18 cellular contexts compared by ENCODE assay signal in the genomic region with DNA sequence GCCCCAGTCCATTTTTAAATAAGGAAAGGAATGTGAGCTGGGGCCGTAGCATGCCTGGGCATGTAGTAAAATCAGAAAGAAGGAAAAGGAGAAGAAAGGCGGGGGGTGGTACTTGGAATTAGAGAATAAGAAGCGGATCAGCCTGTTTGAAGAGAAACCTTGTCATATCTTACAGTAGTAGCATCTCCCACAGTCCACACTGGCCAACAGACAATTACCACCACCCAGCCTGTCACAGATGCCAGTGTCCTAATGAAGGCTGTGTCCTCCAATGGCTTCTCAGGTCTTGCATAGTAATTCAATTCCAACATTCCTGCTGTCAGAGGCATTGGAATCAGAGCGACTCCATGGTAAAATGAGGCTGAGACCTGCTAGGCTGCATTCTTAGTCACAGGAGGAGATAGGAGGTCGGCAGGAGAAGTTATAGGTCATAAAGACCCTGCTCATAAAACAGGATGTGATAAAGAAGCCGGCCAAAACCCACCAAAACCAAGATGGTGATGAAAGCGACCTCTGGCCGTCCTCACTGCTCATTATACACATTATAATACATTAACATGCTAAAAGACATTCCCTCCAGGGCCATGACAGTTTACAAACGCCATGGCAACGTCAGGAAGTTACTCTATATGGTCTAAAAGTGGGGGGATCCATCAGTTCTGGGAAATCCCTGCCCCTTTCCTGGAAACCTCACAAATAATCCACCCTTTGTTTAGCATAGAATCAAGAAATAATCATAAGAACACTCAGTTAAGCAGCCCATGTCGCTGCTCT. TPM values are rescaled to one million over a fixed set of nuclear protein-coding genes. Genes with fewer than 3 reads are reported as not detected.
A peak's percentile ranks its signal among the peaks of the same experiment; 100 is the strongest.
DNase-seq lines count a peak whose midpoint lies in the region; ATAC-seq and TF ChIP-seq lines count a peak whose summit lies in the region.
"Had no signal": no experiment of that assay in that cellular context is flagged by ENCODE, and none has a peak within 500 bp of the region (broad histone marks: within the 10 kb centered on the region; RNA-seq: fewer than 3 reads in every experiment).

No MANE protein-coding gene starts in this region.

- H3K4ac ChIP-seq in trophoblast cell (ENCODE audit: low read depth, low read length), result no peak overlapping the region

- peak overlapping the region; percentile 59 for H3K27ac Mint-ChIP-seq in WTC11

- H2BK120ac ChIP-seq in trophoblast cell (ENCODE audit: insufficient read depth, low read length, poor library complexity), result peak overlapping the region; percentile 59

- peak overlapping the region; percentile 22 for H2BK5ac ChIP-seq in trophoblast cell (ENCODE audit: low read depth, low read length, poor library complexity)

- H3K79me2 ChIP-seq in trophoblast cell (ENCODE audit: control insufficient read depth, insufficient read depth, low read length, poor library complexity), result no peaks in the 10 kb centered on the region

- peak overlapping the region; percentile 11 for H4K8ac ChIP-seq in trophoblast cell (ENCODE audit: low read depth, low read length)

- no peaks in the 10 kb centered on the region for H3K36me3 Mint-ChIP-seq in WTC11

- H2AFZ ChIP-seq in trophoblast cell (ENCODE audit: insufficient read depth, low read length, poor library complexity), result peak overlapping the region; percentile 92

- no peak overlapping the region for H2BK12ac ChIP-seq in trophoblast cell (ENCODE audit: low read length)

- TF ChIP-seq CTCF in WTC11 (IDR thresholded peaks at IDR 0.05), result no peak
- TF ChIP-seq CTCF in ovary (IDR thresholded peaks at IDR 0.05), result no peak
- no peak for TF ChIP-seq CTCF in tibial artery (IDR thresholded peaks at IDR 0.05)

- no peak overlapping the region for H3K4me3 Mint-ChIP-seq in WTC11
- H3K4me3 Mint-ChIP-seq: central memory CD8-positive, alpha-beta T cell had no signal

- H3K4me1 ChIP-seq in HUES6 (ENCODE audit: control insufficient read depth, insufficient read depth, low read length), result peaks cover 12% of the 10 kb centered on the region
- H3K4me1 ChIP-seq in iPS-20b (ENCODE audit: insufficient read depth, low read length), result peaks cover 18% of the 10 kb centered on the region; the same call in 1 of the 2 replicates
- H3K4me1 ChIP-seq in trophoblast cell (ENCODE audit: control insufficient read depth in 1 of 2, insufficient read depth in 2 of 2, low read length in 2 of 2), result peaks cover 6 to 7% of the 10 kb centered on the region in 2 experiments
- H3K4me1 ChIP-seq in ovary (ENCODE audit: insufficient read depth), result no peaks in the 10 kb centered on the region
- H3K4me1 ChIP-seq in tibial artery, result peaks cover 0 to 6% (median 0%) of the 10 kb centered on the region in 4 donors
- H3K4me1 ChIP-seq: upper lobe of right lung had no signal

- intact Hi-C loops in ovary (cut with DNase I), result no loop called here
- intact Hi-C loops in tibial artery (cut with DNase I; ENCODE audit: low total_unique reads), result no loop called here

- no peak overlapping the region for H3K4me3 ChIP-seq in HUES6 (ENCODE audit: low read depth, low read length)
- no peak overlapping the region for H3K4me3 ChIP-seq in iPS-20b (ENCODE audit: low read length)
- H3K4me3 ChIP-seq in trophoblast cell (ENCODE audit: low read depth, low read length), result no peak overlapping the region
- H3K4me3 ChIP-seq in ovary, result no peak overlapping the region
- H3K4me3 ChIP-seq in tibial artery, result no peak overlapping the region
- H3K4me3 ChIP-seq: upper lobe of right lung had no signal

- H3K9ac ChIP-seq in HUES6 (ENCODE audit: low read length), result peak overlapping the region; percentile 6
- peak overlapping the region; percentile 68; the same call in 1 of the 2 replicates for H3K9ac ChIP-seq in iPS-20b (ENCODE audit: low read depth, low read length)
- no peak overlapping the region for H3K9ac ChIP-seq in trophoblast cell (ENCODE audit: low read length)

- H3K9me3 Mint-ChIP-seq in WTC11, result no peaks in the 10 kb centered on the region
- H3K9me3 Mint-ChIP-seq: central memory CD8-positive, alpha-beta T cell had no signal

- H3K14ac ChIP-seq in trophoblast cell (ENCODE audit: low read length), result peak overlapping the region; percentile 40

- peak overlapping the region; percentile 13 for H3K4me2 ChIP-seq in trophoblast cell (ENCODE audit: low read length)

- H3K36me3 ChIP-seq in HUES6 (ENCODE audit: control insufficient read depth, insufficient read depth, low read length), result no peaks in the 10 kb centered on the region
- no peaks in the 10 kb centered on the region for H3K36me3 ChIP-seq in iPS-20b (ENCODE audit: insufficient read depth, low read depth, low read length)
- no peaks in the 10 kb centered on the region for H3K36me3 ChIP-seq in trophoblast cell (ENCODE audit: control insufficient read depth in 1 of 2, insufficient read depth in 2 of 2, low read length in 2 of 2)
- no peaks in the 10 kb centered on the region for H3K36me3 ChIP-seq in ovary
- H3K36me3 ChIP-seq in tibial artery, result no peaks in the 10 kb centered on the region
- H3K36me3 ChIP-seq: upper lobe of right lung had no signal

- peak overlapping the region; percentile 44 for H4K12ac ChIP-seq in trophoblast cell (ENCODE audit: low read depth, low read length)

- no peak for DNase-seq in WTC11 (ENCODE audit: low spot score)
- peak; percentile 34 to 66 for DNase-seq in trophoblast cell
- no peak for DNase-seq in ovary
- DNase-seq in tibial artery, result no peak
- DNase-seq in activated gamma-delta T cell treated with Interleukin-2 at 50 U/mL for 16 hours, result no peak
- DNase-seq: activated CD4-positive, alpha-beta T cell treated with anti-CD3 and anti-CD28 coated beads for 48 hours; activated naive CD4-positive, alpha-beta T cell; amniotic stem cell; NCI-H1694 treated with DMSO at 0.1 percent for 48 hours; stimulated activated naive CD4-positive, alpha-beta T cell treated with Interleukin-2 at 50 U/mL for 16 hours; SW 1271; upper lobe of right lung had no signal

- no CpG with 5 or more reads among the region's 11 CpGs for WGBS in trophoblast cell (ENCODE audit: extremely low coverage, insufficient coverage, insufficient read length)
- 70 to 79% (median 76%) methylated on average over 11 of the region's 11 CpGs for WGBS in ovary, 3 donors

- no peak overlapping the region for H3K23ac ChIP-seq in trophoblast cell (ENCODE audit: low read length)

- H3K9me3 ChIP-seq in HUES6 (ENCODE audit: control insufficient read depth, insufficient read depth, low read depth, low read length) (no peaks in the 10 kb centered on the region), iPS-20b (ENCODE audit: insufficient read depth, low read depth, low read length) (no peaks in the 10 kb centered on the region), trophoblast cell (ENCODE audit: insufficient read depth, low read depth, low read length) (no peaks in the 10 kb centered on the region), ovary (no peaks in the 10 kb centered on the region), tibial artery (no peaks in the 10 kb centered on the region)
- H3K9me3 ChIP-seq: upper lobe of right lung had no signal

- no peaks in the 10 kb centered on the region for H3K27me3 Mint-ChIP-seq in WTC11 (ENCODE audit: low read depth)

- TF ChIP-seq EP300 in ovary (IDR thresholded peaks at IDR 0.05), result no peak

- peaks cover 18% of the 10 kb centered on the region for H3K4me1 Mint-ChIP-seq in WTC11
- H3K4me1 Mint-ChIP-seq: central memory CD8-positive, alpha-beta T cell had no signal

- POLR2A ChIA-PET in WTC11 (lab: Charles Lee), result no interaction called here

- no peak for TF ChIP-seq POLR2A in ovary (IDR thresholded peaks at IDR 0.05)

- CTCF ChIA-PET in WTC11 (lab: Charles Lee), result interaction anchor here (0.9 to 1.5 kb wide), 2 partner anchors 135 to 240 kb away, joined by 3 read pairs; no protein-coding TSS in a partner anchor

- peak; percentile 72 for ATAC-seq in WTC11
- ATAC-seq: esophagus mucosa, left lobe of liver, sciatic nerve, upper lobe of right lung had no signal

- H4K91ac ChIP-seq in trophoblast cell (ENCODE audit: low read depth, low read length), result peak overlapping the region; percentile 67

- H2AK5ac ChIP-seq in trophoblast cell (ENCODE audit: low read length), result no peak overlapping the region

- H3K27me3 ChIP-seq in HUES6 (ENCODE audit: control insufficient read depth, insufficient read depth, low read length) (no peaks in the 10 kb centered on the region), iPS-20b (ENCODE audit: insufficient read depth, low read length) (no peaks in the 10 kb centered on the region), trophoblast cell (ENCODE audit: insufficient read depth, low read length) (no peaks in the 10 kb centered on the region), ovary (no peaks in the 10 kb centered on the region), tibial artery (no peaks in the 10 kb centered on the region)
- H3K27me3 ChIP-seq: upper lobe of right lung had no signal

- peaks cover 7% of the 10 kb centered on the region for H3K79me1 ChIP-seq in trophoblast cell (ENCODE audit: low read length)

- no peak overlapping the region for H3K18ac ChIP-seq in trophoblast cell (ENCODE audit: low read length)

- no peak overlapping the region for H3K27ac ChIP-seq in HUES6 (ENCODE audit: low read depth, low read length)
- H3K27ac ChIP-seq in iPS-20b (ENCODE audit: low read length), result no peak overlapping the region
- peak overlapping the region; percentile 2 for H3K27ac ChIP-seq in trophoblast cell (ENCODE audit: low read depth, low read length)
- H3K27ac ChIP-seq in ovary, result no peak overlapping the region
- H3K27ac ChIP-seq in tibial artery, result no peak overlapping the region
- H3K27ac ChIP-seq: upper lobe of right lung had no signal

TF ChIP-seq in WTC11, 78 proteins besides CTCF, POLR2A, EP300 and RAD21 (continues in another document):
- TF ChIP-seq ZNF425 (CRISPR knock-in tag; conservative IDR thresholded peaks at IDR 0.05) (no peak), SOX15 (CRISPR knock-in tag; IDR thresholded peaks at IDR 0.05) (no peak)

RNA-seq across cellular contexts. Expression of gene AKAP10, which starts 9.5 kb away (rescaled TPM):
- 29.9 to 33.6 TPM (median 33.2 TPM) in 3 replicates for total RNA-seq in WTC11 (2021)
- polyA plus RNA-seq in trophoblast cell (2013), result 12.9 and 13.5 TPM in 2 replicates
- 10 to 100 TPM; 15.9 to 40.3 (median 33.5) TPM for total RNA-seq in ovary
- 10 to 100 TPM; 13.9 to 22.8 TPM for polyA plus RNA-seq in ovary

RNA-seq across cellular contexts. Expression of gene SPECC1, which starts 22.0 kb away (rescaled TPM):
- total RNA-seq in WTC11 (2021), result 91.9 to 103 TPM (median 93.4 TPM) in 3 replicates
- polyA plus RNA-seq in trophoblast cell (2013), result 88.8 and 95.3 TPM in 2 replicates
- 10 to 100 TPM; 34.7 to 86.5 (median 68.7) TPM for total RNA-seq in ovary
- 10 to 100 TPM; 39.5 to 47.8 TPM for polyA plus RNA-seq in ovary

Comparison
In these comparisons a context has a peak if more than half of its experiments do, and no peak if none do; other contexts are left out.
1. DNase-seq: peak in trophoblast cell (2 of 2); none in WTC11 (single experiment), ovary (0 of 5), tibial artery (0 of 2) and activated gamma-delta T cell treated with Interleukin-2 at 50 U/mL for 16 hours (single experiment).